8 cellular contexts compared by ENCODE assay signal in the genomic region with DNA sequence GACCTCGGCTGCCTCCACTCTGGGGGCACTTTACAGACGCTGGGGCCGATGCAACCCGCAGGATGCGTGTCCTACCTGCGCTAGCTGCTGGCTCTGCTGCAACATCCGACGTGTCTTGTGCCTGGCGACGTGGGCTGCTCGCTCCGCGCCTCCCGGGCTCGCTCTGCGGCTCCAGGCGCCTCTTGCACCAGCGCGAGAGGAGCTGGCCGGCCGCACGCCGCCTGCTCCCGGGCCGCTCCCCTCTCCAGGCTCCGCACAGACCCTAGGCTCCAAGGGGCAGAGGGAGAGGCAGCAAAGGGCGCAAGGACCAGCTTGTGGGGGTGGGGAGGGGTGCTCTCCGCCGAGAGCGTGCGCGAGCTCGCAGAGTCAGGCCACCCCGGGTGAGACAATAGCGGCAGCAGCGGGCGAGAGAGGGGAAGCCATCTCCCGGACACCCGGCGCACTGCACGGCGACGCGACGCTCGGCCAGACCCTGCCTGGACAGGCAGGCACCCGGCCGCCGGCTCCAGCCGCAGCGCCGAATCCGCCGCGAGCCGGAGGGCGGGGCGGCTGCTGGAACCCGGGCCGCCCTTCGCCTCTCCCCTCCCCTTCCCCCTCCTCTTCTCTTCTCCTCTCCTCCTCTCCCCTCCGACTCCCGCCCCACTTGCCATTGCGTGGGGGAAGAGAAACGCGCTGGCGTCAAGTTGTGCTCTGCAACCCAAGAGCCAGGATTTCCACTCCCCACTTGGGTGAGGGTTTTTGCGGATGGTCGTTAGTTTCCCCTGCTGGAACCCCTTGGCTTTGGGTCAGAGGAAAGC. TPM values are rescaled to one million over a fixed set of nuclear protein-coding genes. Genes with fewer than 3 reads are reported as not detected.
A peak's percentile ranks its signal among the peaks of the same experiment; 100 is the strongest.
DNase-seq lines count a peak whose midpoint lies in the region; ATAC-seq and TF ChIP-seq lines count a peak whose summit lies in the region.

A gene with protein sequence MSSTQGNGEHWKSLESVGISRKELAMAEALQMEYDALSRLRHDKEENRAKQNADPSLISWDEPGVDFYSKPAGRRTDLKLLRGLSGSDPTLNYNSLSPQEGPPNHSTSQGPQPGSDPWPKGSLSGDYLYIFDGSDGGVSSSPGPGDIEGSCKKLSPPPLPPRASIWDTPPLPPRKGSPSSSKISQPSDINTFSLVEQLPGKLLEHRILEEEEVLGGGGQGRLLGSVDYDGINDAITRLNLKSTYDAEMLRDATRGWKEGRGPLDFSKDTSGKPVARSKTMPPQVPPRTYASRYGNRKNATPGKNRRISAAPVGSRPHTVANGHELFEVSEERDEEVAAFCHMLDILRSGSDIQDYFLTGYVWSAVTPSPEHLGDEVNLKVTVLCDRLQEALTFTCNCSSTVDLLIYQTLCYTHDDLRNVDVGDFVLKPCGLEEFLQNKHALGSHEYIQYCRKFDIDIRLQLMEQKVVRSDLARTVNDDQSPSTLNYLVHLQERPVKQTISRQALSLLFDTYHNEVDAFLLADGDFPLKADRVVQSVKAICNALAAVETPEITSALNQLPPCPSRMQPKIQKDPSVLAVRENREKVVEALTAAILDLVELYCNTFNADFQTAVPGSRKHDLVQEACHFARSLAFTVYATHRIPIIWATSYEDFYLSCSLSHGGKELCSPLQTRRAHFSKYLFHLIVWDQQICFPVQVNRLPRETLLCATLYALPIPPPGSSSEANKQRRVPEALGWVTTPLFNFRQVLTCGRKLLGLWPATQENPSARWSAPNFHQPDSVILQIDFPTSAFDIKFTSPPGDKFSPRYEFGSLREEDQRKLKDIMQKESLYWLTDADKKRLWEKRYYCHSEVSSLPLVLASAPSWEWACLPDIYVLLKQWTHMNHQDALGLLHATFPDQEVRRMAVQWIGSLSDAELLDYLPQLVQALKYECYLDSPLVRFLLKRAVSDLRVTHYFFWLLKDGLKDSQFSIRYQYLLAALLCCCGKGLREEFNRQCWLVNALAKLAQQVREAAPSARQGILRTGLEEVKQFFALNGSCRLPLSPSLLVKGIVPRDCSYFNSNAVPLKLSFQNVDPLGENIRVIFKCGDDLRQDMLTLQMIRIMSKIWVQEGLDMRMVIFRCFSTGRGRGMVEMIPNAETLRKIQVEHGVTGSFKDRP (N-terminal part only) (minus strand): TSS at position 525 of the 797 bp plus-strand sequence. CDS start 25,003 bp downstream, outside the sequence.

- H3K27me3 Mint-ChIP-seq in nephron (ENCODE audit: low read depth) = peaks cover 11% of the 10 kb centered on the region

- H3K4me1 Mint-ChIP-seq in nephron = peaks cover 34% of the 10 kb centered on the region

- no peaks in the 10 kb centered on the region for H3K9me2 ChIP-seq in Karpas-422 (replicated peaks; ENCODE audit: insufficient read depth, low read length)

- DNase-seq in Karpas-422 (peak; percentile 84), RPMI7951 (ENCODE audit: low read depth) (peak; percentile 80), fibroblast of pulmonary artery (ENCODE audit: low read depth) (peak; percentile 76)
- peak; percentile 63 for DNase-seq in activated effector memory CD4-positive, alpha-beta T cell treated with Interleukin-2 at 50 U/mL for 16 hours

- H3K9ac ChIP-seq in ES-I3 (ENCODE audit: low read depth, low read length) (peak within 1 kb of the TSS; percentile 74), Karpas-422 (ENCODE audit: low read length) (peak within 1 kb of the TSS; percentile 75)

- peaks cover 9% of the 10 kb centered on the region; the same call in 1 of the 2 replicates for H4K20me1 ChIP-seq in Karpas-422 (ENCODE audit: insufficient read depth, low read depth, low read length)

- H3K27ac Mint-ChIP-seq in nephron = peak within 1 kb of the TSS; percentile 83 to 88 (median 85)

- peak within 1 kb of the TSS; percentile 88 for H3K4me2 ChIP-seq in Karpas-422 (ENCODE audit: low read depth, low read length, poor library complexity, severe bottlenecking)

- H3K27ac ChIP-seq in Karpas-422 (ENCODE audit: low read length) = peak within 1 kb of the TSS; percentile 63

- H3K4me3 ChIP-seq in Karpas-422 (ENCODE audit: low read length) (peak within 1 kb of the TSS; percentile 80), fibroblast of pulmonary artery (replicated peaks; ENCODE audit: low read depth, low read length) (peak within 1 kb of the TSS; percentile 64)

- H3K9me3 ChIP-seq in ES-I3 (ENCODE audit: control insufficient read depth, insufficient read depth, low read length) (no peaks in the 10 kb centered on the region), Karpas-422 (ENCODE audit: low read length) (no peaks in the 10 kb centered on the region)

- peak within 1 kb of the TSS; percentile 91; the same call in 1 of the 2 replicates for H2AFZ ChIP-seq in Karpas-422 (ENCODE audit: low read length)

- no peaks in the 10 kb centered on the region for H3K36me3 Mint-ChIP-seq in nephron (ENCODE audit: low read depth)

- no peaks in the 10 kb centered on the region; the same call in 1 of the 2 replicates for H3K27me3 ChIP-seq in Karpas-422 (ENCODE audit: low read length)

- no peaks in the 10 kb centered on the region for H3K9me3 Mint-ChIP-seq in nephron

- peak; percentile 72 for ATAC-seq in GM21825 (IDR thresholded peaks at IDR 0.05; ENCODE audit: unreplicated experiment)

- H3K36me3 ChIP-seq in ES-I3 (ENCODE audit: insufficient read depth, low read length) (no peaks in the 10 kb centered on the region; the same call in 1 of the 2 replicates), Karpas-422 (ENCODE audit: insufficient read depth, low read length) (no peaks in the 10 kb centered on the region)

- peak; percentile 28 for TF ChIP-seq CTCF in fibroblast of pulmonary artery (IDR thresholded peaks at IDR 0.05; ENCODE audit: low read length, missing control alignments)
- TF ChIP-seq CTCF in nephron (IDR thresholded peaks at IDR 0.05; ENCODE audit: unreplicated experiment in 3 of 3) = peak; percentile 43 to 65 (median 53)
- no peak for TF ChIP-seq CTCF in subcutaneous adipose tissue (IDR thresholded peaks at IDR 0.05; ENCODE audit: low read depth)

- no peaks in the 10 kb centered on the region for H3K79me2 ChIP-seq in Karpas-422 (ENCODE audit: low read length)

- peak within 1 kb of the TSS; percentile 89 to 95 (median 91) for H3K4me3 Mint-ChIP-seq in nephron

- peaks cover 8% of the 10 kb centered on the region for H3K4me1 ChIP-seq in ES-I3 (ENCODE audit: insufficient read depth, low read length)
- peaks cover 40% of the 10 kb centered on the region for H3K4me1 ChIP-seq in Karpas-422 (ENCODE audit: low read length)

RNA-seq across cellular contexts. Expression of the gene that starts here (rescaled TPM):
- 4.2 and 4.5 TPM in 2 replicates for total RNA-seq in Karpas-422 (2014; rRNA removed; shearing (Covaris generic); ENCODE audit: low replicate concordance)
- total RNA-seq in RPMI7951 (2014; rRNA removed; shearing (Covaris generic)) = 0.49 and 1.1 TPM in 2 replicates
- 10 to 100 TPM; 17.2 to 43.1 (median 25.9) TPM for total RNA-seq in subcutaneous adipose tissue

Comparison
In these comparisons a context has a peak if more than half of its experiments do, and no peak if none do; other contexts are left out.
1. Peak in every context shown above with its lines: DNase-seq, ATAC-seq, H3K4me3 ChIP-seq and H3K27ac ChIP-seq.